Comparison of ENCODE assay signal across 1 cellular context in genomic region chr10:122516733-122517132, GRCh38.
A peak's percentile ranks its signal among the peaks of the same experiment; 100 is the strongest.
TF ChIP-seq lines count a peak whose summit lies in the region.

No MANE protein-coding gene starts in this region.

TF ChIP-seq in K562, 482 proteins besides CTCF, POLR2A, EP300 and RAD21:
- TF ChIP-seq, protein P1, sequence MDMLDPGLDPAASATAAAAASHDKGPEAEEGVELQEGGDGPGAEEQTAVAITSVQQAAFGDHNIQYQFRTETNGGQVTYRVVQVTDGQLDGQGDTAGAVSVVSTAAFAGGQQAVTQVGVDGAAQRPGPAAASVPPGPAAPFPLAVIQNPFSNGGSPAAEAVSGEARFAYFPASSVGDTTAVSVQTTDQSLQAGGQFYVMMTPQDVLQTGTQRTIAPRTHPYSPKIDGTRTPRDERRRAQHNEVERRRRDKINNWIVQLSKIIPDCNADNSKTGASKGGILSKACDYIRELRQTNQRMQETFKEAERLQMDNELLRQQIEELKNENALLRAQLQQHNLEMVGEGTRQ (CRISPR knock-in tag; IDR thresholded peaks at IDR 0.05), result peak; percentile 73
- TF ChIP-seq ZKSCAN1 (IDR thresholded peaks at IDR 0.05; ENCODE audit: low read depth, low read length), result no peak
- no peak for TF ChIP-seq ZNF764 (CRISPR knock-in tag; IDR thresholded peaks at IDR 0.05; ENCODE audit: low read depth)
- no peak for TF ChIP-seq ZNF780A (CRISPR knock-in tag; IDR thresholded peaks at IDR 0.05)
- TF ChIP-seq TFE3 (CRISPR knock-in tag; IDR thresholded peaks at IDR 0.05), result peak; percentile 76
- TF ChIP-seq HDAC3 (IDR thresholded peaks at IDR 0.05; ENCODE audit: borderline replicate concordance, partially characterized antibody), result no peak
- TF ChIP-seq SREBF1 (IDR thresholded peaks at IDR 0.05; ENCODE audit: borderline replicate concordance, low read depth, low read length), result no peak
- no peak for TF ChIP-seq TFAM (CRISPR knock-in tag; conservative IDR thresholded peaks at IDR 0.05)
- no peak for TF ChIP-seq ELF4 (CRISPR knock-in tag; IDR thresholded peaks at IDR 0.05)
- TF ChIP-seq IFI16 (CRISPR knock-in tag; IDR thresholded peaks at IDR 0.05), result no peak
- TF ChIP-seq SRSF3 (IDR thresholded peaks at IDR 0.05; ENCODE audit: insufficient read depth, low read length), result no peak
- TF ChIP-seq JUNB (CRISPR knock-in tag; conservative IDR thresholded peaks at IDR 0.05), result no peak
- no peak for TF ChIP-seq PHF20 (IDR thresholded peaks at IDR 0.05; ENCODE audit: partially characterized antibody)
- TF ChIP-seq LEF1 (IDR thresholded peaks at IDR 0.05), result no peak
- no peak for TF ChIP-seq SMARCA4 (IDR thresholded peaks at IDR 0.05)
- TF ChIP-seq, protein P2, sequence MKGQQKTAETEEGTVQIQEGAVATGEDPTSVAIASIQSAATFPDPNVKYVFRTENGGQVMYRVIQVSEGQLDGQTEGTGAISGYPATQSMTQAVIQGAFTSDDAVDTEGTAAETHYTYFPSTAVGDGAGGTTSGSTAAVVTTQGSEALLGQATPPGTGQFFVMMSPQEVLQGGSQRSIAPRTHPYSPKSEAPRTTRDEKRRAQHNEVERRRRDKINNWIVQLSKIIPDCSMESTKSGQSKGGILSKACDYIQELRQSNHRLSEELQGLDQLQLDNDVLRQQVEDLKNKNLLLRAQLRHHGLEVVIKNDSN (CRISPR knock-in tag; IDR thresholded peaks at IDR 0.05), result peak; percentile 47
- no peak for TF ChIP-seq HDAC6 (IDR thresholded peaks at IDR 0.05; ENCODE audit: low read depth, low read length)
- TF ChIP-seq, protein P3, sequence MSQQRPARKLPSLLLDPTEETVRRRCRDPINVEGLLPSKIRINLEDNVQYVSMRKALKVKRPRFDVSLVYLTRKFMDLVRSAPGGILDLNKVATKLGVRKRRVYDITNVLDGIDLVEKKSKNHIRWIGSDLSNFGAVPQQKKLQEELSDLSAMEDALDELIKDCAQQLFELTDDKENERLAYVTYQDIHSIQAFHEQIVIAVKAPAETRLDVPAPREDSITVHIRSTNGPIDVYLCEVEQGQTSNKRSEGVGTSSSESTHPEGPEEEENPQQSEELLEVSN (IDR thresholded peaks at IDR 0.05; ENCODE audit: borderline replicate concordance in 1 of 2, extremely low read depth in 1 of 2, insufficient read depth in 1 of 2, insufficient read length in 1 of 2, low read depth in 1 of 2, low read length in 1 of 2, poor library complexity in 1 of 2, severe bottlenecking in 1 of 2), result peak in 1 of 2 experiments; percentile 28
- TF ChIP-seq, protein P4, sequence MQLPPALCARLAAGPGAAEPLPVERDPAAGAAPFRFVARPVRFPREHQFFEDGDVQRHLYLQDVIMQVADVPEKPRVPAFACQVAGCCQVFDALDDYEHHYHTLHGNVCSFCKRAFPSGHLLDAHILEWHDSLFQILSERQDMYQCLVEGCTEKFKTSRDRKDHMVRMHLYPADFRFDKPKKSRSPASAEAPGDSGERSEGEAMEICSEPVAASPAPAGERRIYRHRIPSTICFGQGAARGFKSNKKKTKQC (CRISPR knock-in tag; IDR thresholded peaks at IDR 0.05), result no peak
- TF ChIP-seq THRAP3 (IDR thresholded peaks at IDR 0.05; ENCODE audit: borderline replicate concordance), result no peak
- no peak for TF ChIP-seq ZBTB40 (IDR thresholded peaks at IDR 0.05)
- no peak for TF ChIP-seq ZBTB40 (CRISPR knock-in tag; IDR thresholded peaks at IDR 0.05)
- TF ChIP-seq, protein P5, sequence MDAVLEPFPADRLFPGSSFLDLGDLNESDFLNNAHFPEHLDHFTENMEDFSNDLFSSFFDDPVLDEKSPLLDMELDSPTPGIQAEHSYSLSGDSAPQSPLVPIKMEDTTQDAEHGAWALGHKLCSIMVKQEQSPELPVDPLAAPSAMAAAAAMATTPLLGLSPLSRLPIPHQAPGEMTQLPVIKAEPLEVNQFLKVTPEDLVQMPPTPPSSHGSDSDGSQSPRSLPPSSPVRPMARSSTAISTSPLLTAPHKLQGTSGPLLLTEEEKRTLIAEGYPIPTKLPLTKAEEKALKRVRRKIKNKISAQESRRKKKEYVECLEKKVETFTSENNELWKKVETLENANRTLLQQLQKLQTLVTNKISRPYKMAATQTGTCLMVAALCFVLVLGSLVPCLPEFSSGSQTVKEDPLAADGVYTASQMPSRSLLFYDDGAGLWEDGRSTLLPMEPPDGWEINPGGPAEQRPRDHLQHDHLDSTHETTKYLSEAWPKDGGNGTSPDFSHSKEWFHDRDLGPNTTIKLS (IDR thresholded peaks at IDR 0.05; ENCODE audit: borderline replicate concordance, low read depth), result no peak
- peak; percentile 62; the same call in 1 of the 2 replicates for TF ChIP-seq RAD51 (IDR thresholded peaks at IDR 0.05; ENCODE audit: borderline replicate concordance, low read depth)
- TF ChIP-seq FOXA3 (CRISPR knock-in tag; conservative IDR thresholded peaks at IDR 0.05 in 1 of 2, IDR thresholded peaks at IDR 0.05 in 1 of 2), result no peak
- no peak for TF ChIP-seq SAP30 (IDR thresholded peaks at IDR 0.05; ENCODE audit: borderline replicate concordance, insufficient read depth, low read depth, low read length, poor library complexity, severe bottlenecking)
- no peak for TF ChIP-seq SNAPC5 (CRISPR knock-in tag; IDR thresholded peaks at IDR 0.05)
- TF ChIP-seq TAF1 (IDR thresholded peaks at IDR 0.05; ENCODE audit: control insufficient read depth, extremely low read depth, insufficient read depth, low read length, severe bottlenecking), result no peak
- TF ChIP-seq ZNF311 (CRISPR knock-in tag; IDR thresholded peaks at IDR 0.05), result no peak
TF ChIP-seq in K562: peak in this region for 5.
